1 cellular context compared by ENCODE assay signal in the genomic region with DNA sequence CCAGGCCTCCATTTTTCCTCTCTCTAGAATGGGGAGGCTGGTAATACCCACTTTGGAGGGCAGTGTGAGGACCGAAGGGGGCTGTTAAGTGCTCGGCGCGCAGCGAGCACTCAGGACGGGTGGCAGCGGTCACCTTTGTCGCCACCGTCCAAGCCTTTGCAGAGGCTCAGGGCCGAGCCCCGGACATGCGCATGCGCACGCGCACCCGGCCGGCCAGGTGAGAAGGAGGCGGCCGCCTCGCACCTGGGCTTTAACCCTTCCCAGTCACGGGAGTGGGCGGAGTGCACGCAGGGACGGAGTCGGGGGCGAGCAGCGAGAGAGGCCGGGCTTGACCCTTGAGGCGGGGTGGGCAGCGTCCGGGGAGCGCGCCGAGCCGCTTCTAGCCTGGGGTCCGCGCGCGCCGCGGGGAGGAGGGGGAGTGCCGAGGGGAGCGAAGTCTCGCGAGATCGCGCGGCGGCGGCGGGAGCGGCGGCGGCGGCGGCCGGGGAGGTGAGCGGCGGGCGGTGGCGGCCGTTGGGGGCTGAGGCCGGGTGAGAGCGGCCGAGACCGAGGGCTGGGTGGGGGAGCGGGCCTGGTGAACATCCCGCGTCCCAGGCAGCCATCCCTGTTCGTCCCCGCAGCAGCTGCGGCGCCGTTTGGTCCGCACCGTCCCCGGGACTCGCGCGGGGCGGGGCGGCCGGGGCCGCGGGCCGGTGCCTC.
TF ChIP-seq lines count a peak whose summit lies in the region.

A gene with protein sequence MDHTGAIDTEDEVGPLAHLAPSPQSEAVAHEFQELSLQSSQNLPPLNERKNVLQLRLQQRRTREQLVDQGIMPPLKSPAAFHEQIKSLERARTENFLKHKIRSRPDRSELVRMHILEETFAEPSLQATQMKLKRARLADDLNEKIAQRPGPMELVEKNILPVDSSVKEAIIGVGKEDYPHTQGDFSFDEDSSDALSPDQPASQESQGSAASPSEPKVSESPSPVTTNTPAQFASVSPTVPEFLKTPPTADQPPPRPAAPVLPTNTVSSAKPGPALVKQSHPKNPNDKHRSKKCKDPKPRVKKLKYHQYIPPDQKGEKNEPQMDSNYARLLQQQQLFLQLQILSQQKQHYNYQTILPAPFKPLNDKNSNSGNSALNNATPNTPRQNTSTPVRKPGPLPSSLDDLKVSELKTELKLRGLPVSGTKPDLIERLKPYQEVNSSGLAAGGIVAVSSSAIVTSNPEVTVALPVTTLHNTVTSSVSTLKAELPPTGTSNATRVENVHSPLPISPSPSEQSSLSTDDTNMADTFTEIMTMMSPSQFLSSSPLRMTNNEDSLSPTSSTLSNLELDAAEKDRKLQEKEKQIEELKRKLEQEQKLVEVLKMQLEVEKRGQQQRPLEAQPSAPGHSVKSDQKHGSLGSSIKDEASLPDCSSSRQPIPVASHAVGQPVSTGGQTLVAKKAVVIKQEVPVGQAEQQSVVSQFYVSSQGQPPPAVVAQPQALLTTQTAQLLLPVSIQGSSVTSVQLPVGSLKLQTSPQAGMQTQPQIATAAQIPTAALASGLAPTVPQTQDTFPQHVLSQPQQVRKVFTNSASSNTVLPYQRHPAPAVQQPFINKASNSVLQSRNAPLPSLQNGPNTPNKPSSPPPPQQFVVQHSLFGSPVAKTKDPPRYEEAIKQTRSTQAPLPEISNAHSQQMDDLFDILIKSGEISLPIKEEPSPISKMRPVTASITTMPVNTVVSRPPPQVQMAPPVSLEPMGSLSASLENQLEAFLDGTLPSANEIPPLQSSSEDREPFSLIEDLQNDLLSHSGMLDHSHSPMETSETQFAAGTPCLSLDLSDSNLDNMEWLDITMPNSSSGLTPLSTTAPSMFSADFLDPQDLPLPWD (plus strand): TSS at position 443 of the 699 bp plus-strand sequence. CDS start 69,288 bp downstream, outside the sequence.

TF ChIP-seq in HepG2, 621 proteins besides CTCF, POLR2A, EP300 and RAD21 (continued from another document and continues in another):
- TF ChIP-seq, protein P1, sequence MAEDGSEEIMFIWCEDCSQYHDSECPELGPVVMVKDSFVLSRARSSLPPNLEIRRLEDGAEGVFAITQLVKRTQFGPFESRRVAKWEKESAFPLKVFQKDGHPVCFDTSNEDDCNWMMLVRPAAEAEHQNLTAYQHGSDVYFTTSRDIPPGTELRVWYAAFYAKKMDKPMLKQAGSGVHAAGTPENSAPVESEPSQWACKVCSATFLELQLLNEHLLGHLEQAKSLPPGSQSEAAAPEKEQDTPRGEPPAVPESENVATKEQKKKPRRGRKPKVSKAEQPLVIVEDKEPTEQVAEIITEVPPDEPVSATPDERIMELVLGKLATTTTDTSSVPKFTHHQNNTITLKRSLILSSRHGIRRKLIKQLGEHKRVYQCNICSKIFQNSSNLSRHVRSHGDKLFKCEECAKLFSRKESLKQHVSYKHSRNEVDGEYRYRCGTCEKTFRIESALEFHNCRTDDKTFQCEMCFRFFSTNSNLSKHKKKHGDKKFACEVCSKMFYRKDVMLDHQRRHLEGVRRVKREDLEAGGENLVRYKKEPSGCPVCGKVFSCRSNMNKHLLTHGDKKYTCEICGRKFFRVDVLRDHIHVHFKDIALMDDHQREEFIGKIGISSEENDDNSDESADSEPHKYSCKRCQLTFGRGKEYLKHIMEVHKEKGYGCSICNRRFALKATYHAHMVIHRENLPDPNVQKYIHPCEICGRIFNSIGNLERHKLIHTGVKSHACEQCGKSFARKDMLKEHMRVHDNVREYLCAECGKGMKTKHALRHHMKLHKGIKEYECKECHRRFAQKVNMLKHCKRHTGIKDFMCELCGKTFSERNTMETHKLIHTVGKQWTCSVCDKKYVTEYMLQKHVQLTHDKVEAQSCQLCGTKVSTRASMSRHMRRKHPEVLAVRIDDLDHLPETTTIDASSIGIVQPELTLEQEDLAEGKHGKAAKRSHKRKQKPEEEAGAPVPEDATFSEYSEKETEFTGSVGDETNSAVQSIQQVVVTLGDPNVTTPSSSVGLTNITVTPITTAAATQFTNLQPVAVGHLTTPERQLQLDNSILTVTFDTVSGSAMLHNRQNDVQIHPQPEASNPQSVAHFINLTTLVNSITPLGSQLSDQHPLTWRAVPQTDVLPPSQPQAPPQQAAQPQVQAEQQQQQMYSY (CRISPR knock-in tag; IDR thresholded peaks at IDR 0.05), result peak; percentile 59; the same call in 1 of the 2 replicates
- TF ChIP-seq ZNF143 (CRISPR knock-in tag; IDR thresholded peaks at IDR 0.05) (peak; percentile 9; the same call in 1 of the 2 replicates), NFKB2 (CRISPR knock-in tag; IDR thresholded peaks at IDR 0.05; ENCODE audit: borderline replicate concordance) (peak; percentile 56; the same call in 1 of the 2 replicates), MAZ (IDR thresholded peaks at IDR 0.05; ENCODE audit: borderline replicate concordance, low read depth, low read length) (peak; percentile 68; the same call in 1 of the 2 replicates), MAZ (CRISPR knock-in tag; IDR thresholded peaks at IDR 0.05; ENCODE audit: low read depth) (peak; percentile 99), SMARCC2 (IDR thresholded peaks at IDR 0.05) (no peak), SRY (CRISPR knock-in tag; IDR thresholded peaks at IDR 0.05) (peak; percentile 92), NCOA1 (CRISPR knock-in tag; IDR thresholded peaks at IDR 0.05) (no peak), SUZ12 (IDR thresholded peaks at IDR 0.05; ENCODE audit: low read depth, low read length) (no peak), ARNTL (CRISPR knock-in tag; IDR thresholded peaks at IDR 0.05) (0 out of 2 replicates have a peak, but pooled peaks have one; percentile 60), MTA3 (CRISPR knock-in tag; IDR thresholded peaks at IDR 0.05) (0 out of 2 replicates have a peak, but pooled peaks have one; percentile 26), STAG1 (CRISPR knock-in tag; IDR thresholded peaks at IDR 0.05) (no peak; the same call in none of the 2 replicates), ZNF792 (CRISPR knock-in tag; IDR thresholded peaks at IDR 0.05) (peak; percentile 74), RXRA (CRISPR knock-in tag; IDR thresholded peaks at IDR 0.05) (peak; percentile 89), ZFP41 (CRISPR knock-in tag; IDR thresholded peaks at IDR 0.05; ENCODE audit: borderline replicate concordance) (peak; percentile 88; the same call in 1 of the 2 replicates), ZNF790 (CRISPR knock-in tag; IDR thresholded peaks at IDR 0.05; ENCODE audit: borderline replicate concordance) (peak; percentile 96; the same call in 1 of the 2 replicates), GTF3A (CRISPR knock-in tag; conservative IDR thresholded peaks at IDR 0.05) (0 out of 2 replicates have a peak, but pooled peaks have one; percentile 27), SRSF1 (optimal IDR thresholded peaks at IDR 0.05; ENCODE audit: low read depth, low read length) (no peak), ZNF160 (CRISPR knock-in tag; IDR thresholded peaks at IDR 0.05) (0 out of 2 replicates have a peak, but pooled peaks have one; percentile 79), MAFK (conservative IDR thresholded peaks at IDR 0.05 in 1 of 2, IDR thresholded peaks at IDR 0.05 in 1 of 2; ENCODE audit: low read length in 2 of 2) (no peak), ZNF619 (CRISPR knock-in tag; IDR thresholded peaks at IDR 0.05) (peak; percentile 96), ZNF331 (CRISPR knock-in tag; IDR thresholded peaks at IDR 0.05) (peak; percentile 75), TEAD3 (CRISPR knock-in tag; optimal IDR thresholded peaks at IDR 0.05; ENCODE audit: borderline replicate concordance) (peak; percentile 32), ZSCAN9 (CRISPR knock-in tag; IDR thresholded peaks at IDR 0.05; ENCODE audit: borderline replicate concordance) (peak; percentile 93), ETV5 (CRISPR knock-in tag; IDR thresholded peaks at IDR 0.05; ENCODE audit: borderline replicate concordance) (0 out of 2 replicates have a peak, but pooled peaks have one; percentile 41), RBAK (CRISPR knock-in tag; IDR thresholded peaks at IDR 0.05) (no peak), KAT7 (CRISPR knock-in tag; IDR thresholded peaks at IDR 0.05; ENCODE audit: borderline replicate concordance) (peak; percentile 100), ZEB1 (IDR thresholded peaks at IDR 0.05; ENCODE audit: insufficient replicate concordance, low read depth) (peak; percentile 100)
- TF ChIP-seq, protein P2, sequence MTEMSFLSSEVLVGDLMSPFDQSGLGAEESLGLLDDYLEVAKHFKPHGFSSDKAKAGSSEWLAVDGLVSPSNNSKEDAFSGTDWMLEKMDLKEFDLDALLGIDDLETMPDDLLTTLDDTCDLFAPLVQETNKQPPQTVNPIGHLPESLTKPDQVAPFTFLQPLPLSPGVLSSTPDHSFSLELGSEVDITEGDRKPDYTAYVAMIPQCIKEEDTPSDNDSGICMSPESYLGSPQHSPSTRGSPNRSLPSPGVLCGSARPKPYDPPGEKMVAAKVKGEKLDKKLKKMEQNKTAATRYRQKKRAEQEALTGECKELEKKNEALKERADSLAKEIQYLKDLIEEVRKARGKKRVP (CRISPR knock-in tag; IDR thresholded peaks at IDR 0.05), result no peak
- TF ChIP-seq, protein P3, sequence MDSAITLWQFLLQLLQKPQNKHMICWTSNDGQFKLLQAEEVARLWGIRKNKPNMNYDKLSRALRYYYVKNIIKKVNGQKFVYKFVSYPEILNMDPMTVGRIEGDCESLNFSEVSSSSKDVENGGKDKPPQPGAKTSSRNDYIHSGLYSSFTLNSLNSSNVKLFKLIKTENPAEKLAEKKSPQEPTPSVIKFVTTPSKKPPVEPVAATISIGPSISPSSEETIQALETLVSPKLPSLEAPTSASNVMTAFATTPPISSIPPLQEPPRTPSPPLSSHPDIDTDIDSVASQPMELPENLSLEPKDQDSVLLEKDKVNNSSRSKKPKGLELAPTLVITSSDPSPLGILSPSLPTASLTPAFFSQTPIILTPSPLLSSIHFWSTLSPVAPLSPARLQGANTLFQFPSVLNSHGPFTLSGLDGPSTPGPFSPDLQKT (CRISPR knock-in tag; IDR thresholded peaks at IDR 0.05; ENCODE audit: borderline replicate concordance), result no peak
- TF ChIP-seq, protein P4, sequence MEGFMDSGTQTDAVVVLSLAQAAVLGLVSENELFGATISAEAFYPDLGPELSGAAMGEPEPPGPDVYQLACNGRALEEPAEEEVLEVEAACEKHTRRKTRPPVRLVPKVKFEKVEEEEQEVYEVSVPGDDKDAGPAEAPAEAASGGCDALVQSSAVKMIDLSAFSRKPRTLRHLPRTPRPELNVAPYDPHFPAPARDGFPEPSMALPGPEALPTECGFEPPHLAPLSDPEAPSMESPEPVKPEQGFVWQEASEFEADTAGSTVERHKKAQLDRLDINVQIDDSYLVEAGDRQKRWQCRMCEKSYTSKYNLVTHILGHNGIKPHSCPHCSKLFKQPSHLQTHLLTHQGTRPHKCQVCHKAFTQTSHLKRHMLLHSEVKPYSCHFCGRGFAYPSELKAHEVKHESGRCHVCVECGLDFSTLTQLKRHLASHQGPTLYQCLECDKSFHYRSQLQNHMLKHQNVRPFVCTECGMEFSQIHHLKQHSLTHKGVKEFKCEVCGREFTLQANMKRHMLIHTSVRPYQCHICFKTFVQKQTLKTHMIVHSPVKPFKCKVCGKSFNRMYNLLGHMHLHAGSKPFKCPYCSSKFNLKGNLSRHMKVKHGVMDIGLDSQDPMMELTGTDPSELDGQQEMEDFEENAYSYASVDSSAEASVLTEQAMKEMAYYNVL (CRISPR knock-in tag; IDR thresholded peaks at IDR 0.05; ENCODE audit: borderline replicate concordance), result peak; percentile 82; the same call in 1 of the 2 replicates
- TF ChIP-seq, protein P5, sequence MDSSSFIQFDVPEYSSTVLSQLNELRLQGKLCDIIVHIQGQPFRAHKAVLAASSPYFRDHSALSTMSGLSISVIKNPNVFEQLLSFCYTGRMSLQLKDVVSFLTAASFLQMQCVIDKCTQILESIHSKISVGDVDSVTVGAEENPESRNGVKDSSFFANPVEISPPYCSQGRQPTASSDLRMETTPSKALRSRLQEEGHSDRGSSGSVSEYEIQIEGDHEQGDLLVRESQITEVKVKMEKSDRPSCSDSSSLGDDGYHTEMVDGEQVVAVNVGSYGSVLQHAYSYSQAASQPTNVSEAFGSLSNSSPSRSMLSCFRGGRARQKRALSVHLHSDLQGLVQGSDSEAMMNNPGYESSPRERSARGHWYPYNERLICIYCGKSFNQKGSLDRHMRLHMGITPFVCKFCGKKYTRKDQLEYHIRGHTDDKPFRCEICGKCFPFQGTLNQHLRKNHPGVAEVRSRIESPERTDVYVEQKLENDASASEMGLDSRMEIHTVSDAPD (CRISPR knock-in tag; IDR thresholded peaks at IDR 0.05), result no peak; the same call in 1 of the 2 replicates
- TF ChIP-seq, protein P6, sequence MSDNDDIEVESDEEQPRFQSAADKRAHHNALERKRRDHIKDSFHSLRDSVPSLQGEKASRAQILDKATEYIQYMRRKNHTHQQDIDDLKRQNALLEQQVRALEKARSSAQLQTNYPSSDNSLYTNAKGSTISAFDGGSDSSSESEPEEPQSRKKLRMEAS (IDR thresholded peaks at IDR 0.05), result peak; percentile 95
- TF ChIP-seq, protein P7, sequence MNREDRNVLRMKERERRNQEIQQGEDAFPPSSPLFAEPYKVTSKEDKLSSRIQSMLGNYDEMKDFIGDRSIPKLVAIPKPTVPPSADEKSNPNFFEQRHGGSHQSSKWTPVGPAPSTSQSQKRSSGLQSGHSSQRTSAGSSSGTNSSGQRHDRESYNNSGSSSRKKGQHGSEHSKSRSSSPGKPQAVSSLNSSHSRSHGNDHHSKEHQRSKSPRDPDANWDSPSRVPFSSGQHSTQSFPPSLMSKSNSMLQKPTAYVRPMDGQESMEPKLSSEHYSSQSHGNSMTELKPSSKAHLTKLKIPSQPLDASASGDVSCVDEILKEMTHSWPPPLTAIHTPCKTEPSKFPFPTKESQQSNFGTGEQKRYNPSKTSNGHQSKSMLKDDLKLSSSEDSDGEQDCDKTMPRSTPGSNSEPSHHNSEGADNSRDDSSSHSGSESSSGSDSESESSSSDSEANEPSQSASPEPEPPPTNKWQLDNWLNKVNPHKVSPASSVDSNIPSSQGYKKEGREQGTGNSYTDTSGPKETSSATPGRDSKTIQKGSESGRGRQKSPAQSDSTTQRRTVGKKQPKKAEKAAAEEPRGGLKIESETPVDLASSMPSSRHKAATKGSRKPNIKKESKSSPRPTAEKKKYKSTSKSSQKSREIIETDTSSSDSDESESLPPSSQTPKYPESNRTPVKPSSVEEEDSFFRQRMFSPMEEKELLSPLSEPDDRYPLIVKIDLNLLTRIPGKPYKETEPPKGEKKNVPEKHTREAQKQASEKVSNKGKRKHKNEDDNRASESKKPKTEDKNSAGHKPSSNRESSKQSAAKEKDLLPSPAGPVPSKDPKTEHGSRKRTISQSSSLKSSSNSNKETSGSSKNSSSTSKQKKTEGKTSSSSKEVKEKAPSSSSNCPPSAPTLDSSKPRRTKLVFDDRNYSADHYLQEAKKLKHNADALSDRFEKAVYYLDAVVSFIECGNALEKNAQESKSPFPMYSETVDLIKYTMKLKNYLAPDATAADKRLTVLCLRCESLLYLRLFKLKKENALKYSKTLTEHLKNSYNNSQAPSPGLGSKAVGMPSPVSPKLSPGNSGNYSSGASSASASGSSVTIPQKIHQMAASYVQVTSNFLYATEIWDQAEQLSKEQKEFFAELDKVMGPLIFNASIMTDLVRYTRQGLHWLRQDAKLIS (CRISPR knock-in tag; IDR thresholded peaks at IDR 0.05), result no peak
